ENCODE assay signal across 9 cellular contexts in genomic region chr4:107037188-107037587, GRCh38. TPM values are rescaled to one million over a fixed set of nuclear protein-coding genes. Genes with fewer than 3 reads are reported as not detected.
DNase-seq lines count a peak whose midpoint lies in the region; ATAC-seq and TF ChIP-seq lines count a peak whose summit lies in the region.
"Had no signal": no experiment of that assay in that cellular context is flagged by ENCODE, and none has a peak within 500 bp of the region (broad histone marks: within the 10 kb centered on the region; RNA-seq: fewer than 3 reads in every experiment).

No MANE protein-coding gene starts in this region.

- H3K36me3 Mint-ChIP-seq in activated T-helper 1 cell treated with anti-CD3 and anti-CD28 coated beads, Interleukin-12 subunit alpha, Interleukin-12 subunit beta, Interleukin-2, Interleukin-4 antibody, amounts not matched to agents 30 ng/mL and 10 ng/mL and 1 ng/mL, durations not matched to agents 14 hours and 24 hours and 36 hours (ENCODE audit: low read depth), result no peaks in the 10 kb centered on the region

- H3K27me3 Mint-ChIP-seq in activated T-helper 1 cell treated with anti-CD3 and anti-CD28 coated beads, Interleukin-12 subunit alpha, Interleukin-12 subunit beta, Interleukin-2, Interleukin-4 antibody, amounts not matched to agents 30 ng/mL and 10 ng/mL and 1 ng/mL, durations not matched to agents 14 hours and 24 hours and 36 hours (ENCODE audit: insufficient read depth), result peaks cover 49% of the 10 kb centered on the region

- H3K36me3 ChIP-seq in SK-N-MC (ENCODE audit: insufficient read depth, low read length), result no peaks in the 10 kb centered on the region
- no peaks in the 10 kb centered on the region for H3K36me3 ChIP-seq in heart left ventricle

- no peak overlapping the region for H3K27ac Mint-ChIP-seq in activated T-helper 1 cell treated with anti-CD3 and anti-CD28 coated beads, Interleukin-12 subunit alpha, Interleukin-12 subunit beta, Interleukin-2, Interleukin-4 antibody, amounts not matched to agents 30 ng/mL and 10 ng/mL and 1 ng/mL, durations not matched to agents 14 hours and 24 hours and 36 hours
- H3K27ac Mint-ChIP-seq: dendritic cell treated with granulocyte-macrophage colony-stimulating factor and Interleukin-4, amounts not matched to agents 40 ng/mL and 50 ng/mL, for 4 days had no signal

- H3K27ac ChIP-seq in SK-N-MC (no peak overlapping the region), heart left ventricle (no peak overlapping the region)

- TF ChIP-seq POLR2A in heart left ventricle (IDR thresholded peaks at IDR 0.05), result no peak

- ATAC-seq in Right ventricle myocardium superior (ENCODE audit: poor library complexity) (no peak), Right ventricle myocardium inferior (no peak), heart left ventricle (peak in 3 of 4 donors; percentile 41 to 59 (median 53)), HG03342 (IDR thresholded peaks at IDR 0.05; ENCODE audit: unreplicated experiment) (no peak), GM19463 (IDR thresholded peaks at IDR 0.05; ENCODE audit: unreplicated experiment) (no peak)

- peaks cover 16 to 86% (median 46%) of the 10 kb centered on the region in 9 donors for H3K27me3 ChIP-seq in heart left ventricle

- H3K9ac ChIP-seq in SK-N-MC (ENCODE audit: insufficient read length), result no peak overlapping the region

- H3K4me1 Mint-ChIP-seq in activated T-helper 1 cell treated with anti-CD3 and anti-CD28 coated beads, Interleukin-12 subunit alpha, Interleukin-12 subunit beta, Interleukin-2, Interleukin-4 antibody, amounts not matched to agents 30 ng/mL and 10 ng/mL and 1 ng/mL, durations not matched to agents 14 hours and 24 hours and 36 hours (ENCODE audit: low read depth), result peaks cover 27% of the 10 kb centered on the region

- DNase-seq in Right ventricle myocardium superior (peak; percentile 45), Right ventricle myocardium inferior (ENCODE audit: missing footprints) (no peak), SK-N-MC (ENCODE audit: low read depth, low spot score) (no peak), heart left ventricle (peak in 3 of 5 donors; percentile 27 to 59 (median 29)), putamen (ENCODE audit: low spot score) (peak; percentile 44)
- DNase-seq in activated T-helper 1 cell treated with anti-CD3 and anti-CD28 coated beads, Interleukin-12 subunit alpha, Interleukin-12 subunit beta, Interleukin-2, Interleukin-4 antibody, amounts not matched to agents 30 ng/mL and 10 ng/mL and 1 ng/mL, durations not matched to agents 14 hours and 24 hours and 36 hours (ENCODE audit: low spot score), result no peak

- H3K4me1 ChIP-seq in heart left ventricle, result peaks cover 0 to 35% (median 16%) of the 10 kb centered on the region in 12 donors

- H3K9me3 ChIP-seq in SK-N-MC (ENCODE audit: low read depth, low read length) (no peaks in the 10 kb centered on the region), heart left ventricle (no peaks in the 10 kb centered on the region)

- H3K4me3 ChIP-seq in SK-N-MC (peak overlapping the region; percentile 92), heart left ventricle (peak overlapping the region in 9 of 12 donors; percentile 1 to 55 (median 41))

- H3K9me3 Mint-ChIP-seq in activated T-helper 1 cell treated with anti-CD3 and anti-CD28 coated beads, Interleukin-12 subunit alpha, Interleukin-12 subunit beta, Interleukin-2, Interleukin-4 antibody, amounts not matched to agents 30 ng/mL and 10 ng/mL and 1 ng/mL, durations not matched to agents 14 hours and 24 hours and 36 hours, result no peaks in the 10 kb centered on the region
- H3K9me3 Mint-ChIP-seq: dendritic cell treated with granulocyte-macrophage colony-stimulating factor and Interleukin-4, amounts not matched to agents 40 ng/mL and 50 ng/mL, for 4 days had no signal

- intact Hi-C loops in Right ventricle myocardium superior (cut with DNase I) (no loop called here), Right ventricle myocardium inferior (cut with DNase I) (no loop called here), heart left ventricle (cut with DNase I) (loop anchor here in 3 of 10 donors (5.0 to 10.0 kb wide), 4 partner anchors 145 to 695 kb away; no protein-coding TSS in a partner anchor)
- intact Hi-C loops in activated T-helper 1 cell treated with anti-CD3 and anti-CD28 coated beads, Interleukin-12 subunit alpha, Interleukin-12 subunit beta, Interleukin-2, Interleukin-4 antibody, amounts not matched to agents 30 ng/mL and 10 ng/mL and 1 ng/mL, durations not matched to agents 14 hours and 24 hours and 36 hours (cut with micrococcal nuclease), result no loop called here

- H3K4me3 Mint-ChIP-seq in activated T-helper 1 cell treated with anti-CD3 and anti-CD28 coated beads, Interleukin-12 subunit alpha, Interleukin-12 subunit beta, Interleukin-2, Interleukin-4 antibody, amounts not matched to agents 30 ng/mL and 10 ng/mL and 1 ng/mL, durations not matched to agents 14 hours and 24 hours and 36 hours, result no peak overlapping the region

- peak in 6 of 12 donors; percentile 14 to 49 (median 40) for TF ChIP-seq CTCF in heart left ventricle (IDR thresholded peaks at IDR 0.05)

- WGBS in heart left ventricle, 4 donors, result 1 to 7% (median 2%) methylated on average over 15 to 19 of the region's 19 CpGs

RNA-seq across cellular contexts. Expression of gene DKK2, which starts 1.1 kb away (rescaled TPM):
- 0.75 TPM for total RNA-seq in Right ventricle myocardium superior
- total RNA-seq in Right ventricle myocardium inferior, result 1.9 TPM
- total RNA-seq in heart left ventricle, result 1 to 10 TPM in 4 of 9 donors, under 1 TPM in 4, not detected in 1; 0.40 to 2.5 (median 1.4) TPM
- under 1 TPM; 0.42 to 0.43 TPM for polyA plus RNA-seq in heart left ventricle
- not detected in 2 replicates for total RNA-seq in activated T-helper 1 cell treated with anti-CD3 and anti-CD28 coated beads, Interleukin-12 subunit alpha, Interleukin-12 subunit beta, Interleukin-2, Interleukin-4 antibody, amounts not matched to agents 30 ng/mL and 10 ng/mL and 1 ng/mL, durations not matched to agents 14 hours and 24 hours and 36 hours

Comparison
In these comparisons a context has a peak if more than half of its experiments do, and no peak if none do; other contexts are left out.
1. ATAC-seq: peak in heart left ventricle (3 of 4); none in Right ventricle myocardium superior (single experiment), Right ventricle myocardium inferior (single experiment), HG03342 (single experiment) and GM19463 (single experiment).
2. DNase-seq: peak in Right ventricle myocardium superior (single experiment), heart left ventricle (3 of 5) and putamen (single experiment); none in Right ventricle myocardium inferior (single experiment), SK-N-MC (single experiment) and activated T-helper 1 cell treated with anti-CD3 and anti-CD28 coated beads, Interleukin-12 subunit alpha, Interleukin-12 subunit beta, Interleukin-2, Interleukin-4 antibody, amounts not matched to agents 30 ng/mL and 10 ng/mL and 1 ng/mL, durations not matched to agents 14 hours and 24 hours and 36 hours (single experiment).